Comparison of ENCODE assay signal across 3 cellular contexts in the genomic region with DNA sequence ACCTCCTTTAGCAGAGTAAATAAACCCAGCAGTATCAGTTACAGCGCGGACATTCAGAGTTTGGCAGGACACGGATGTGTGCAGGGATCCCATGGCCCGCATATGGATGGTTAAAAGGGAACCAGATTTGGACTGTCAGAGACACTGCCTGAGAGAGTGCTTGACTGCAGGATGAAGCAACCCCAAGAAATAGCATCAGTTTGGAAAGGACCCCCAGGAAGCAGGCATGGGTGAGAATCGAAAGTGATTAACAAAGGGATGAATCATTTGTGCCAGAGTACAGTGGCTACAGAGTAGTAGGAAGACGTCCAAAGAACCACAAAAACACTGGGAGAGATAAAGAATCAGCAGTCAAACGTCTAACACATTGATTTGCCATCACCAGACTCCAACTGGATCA.
TF ChIP-seq lines count a peak whose summit lies in the region.

No MANE protein-coding gene starts in this region.

TF ChIP-seq in SK-N-SH, 30 proteins besides CTCF, POLR2A, EP300 and RAD21 (continued from another document and continues in another):
- TF ChIP-seq EZH2phosphoT487 (IDR thresholded peaks at IDR 0.05; ENCODE audit: borderline replicate concordance, low read depth) (no peak), TAF1 (IDR thresholded peaks at IDR 0.05; ENCODE audit: borderline replicate concordance, low read depth, low read length) (no peak), GATA2 (CRISPR knock-in tag; IDR thresholded peaks at IDR 0.05) (no peak), RFX5 (IDR thresholded peaks at IDR 0.05; ENCODE audit: low read length) (no peak), NRF1 (IDR thresholded peaks at IDR 0.05; ENCODE audit: low read depth, low read length) (no peak), ELF1 (IDR thresholded peaks at IDR 0.05) (no peak), MEF2A (IDR thresholded peaks at IDR 0.05; ENCODE audit: borderline replicate concordance, low read depth) (no peak), RXRA (IDR thresholded peaks at IDR 0.05; ENCODE audit: borderline replicate concordance, low read depth) (no peak), MXI1 (IDR thresholded peaks at IDR 0.05; ENCODE audit: low read depth, low read length) (no peak), JUND (IDR thresholded peaks at IDR 0.05) (no peak)
- TF ChIP-seq, protein P1, sequence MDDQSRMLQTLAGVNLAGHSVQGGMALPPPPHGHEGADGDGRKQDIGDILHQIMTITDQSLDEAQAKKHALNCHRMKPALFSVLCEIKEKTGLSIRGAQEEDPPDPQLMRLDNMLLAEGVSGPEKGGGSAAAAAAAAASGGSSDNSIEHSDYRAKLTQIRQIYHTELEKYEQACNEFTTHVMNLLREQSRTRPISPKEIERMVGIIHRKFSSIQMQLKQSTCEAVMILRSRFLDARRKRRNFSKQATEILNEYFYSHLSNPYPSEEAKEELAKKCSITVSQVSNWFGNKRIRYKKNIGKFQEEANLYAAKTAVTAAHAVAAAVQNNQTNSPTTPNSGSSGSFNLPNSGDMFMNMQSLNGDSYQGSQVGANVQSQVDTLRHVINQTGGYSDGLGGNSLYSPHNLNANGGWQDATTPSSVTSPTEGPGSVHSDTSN (IDR thresholded peaks at IDR 0.05): no peak
- TF ChIP-seq, protein P2, sequence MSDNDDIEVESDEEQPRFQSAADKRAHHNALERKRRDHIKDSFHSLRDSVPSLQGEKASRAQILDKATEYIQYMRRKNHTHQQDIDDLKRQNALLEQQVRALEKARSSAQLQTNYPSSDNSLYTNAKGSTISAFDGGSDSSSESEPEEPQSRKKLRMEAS (IDR thresholded peaks at IDR 0.05; ENCODE audit: low read depth): no peak
- TF ChIP-seq, protein P3, sequence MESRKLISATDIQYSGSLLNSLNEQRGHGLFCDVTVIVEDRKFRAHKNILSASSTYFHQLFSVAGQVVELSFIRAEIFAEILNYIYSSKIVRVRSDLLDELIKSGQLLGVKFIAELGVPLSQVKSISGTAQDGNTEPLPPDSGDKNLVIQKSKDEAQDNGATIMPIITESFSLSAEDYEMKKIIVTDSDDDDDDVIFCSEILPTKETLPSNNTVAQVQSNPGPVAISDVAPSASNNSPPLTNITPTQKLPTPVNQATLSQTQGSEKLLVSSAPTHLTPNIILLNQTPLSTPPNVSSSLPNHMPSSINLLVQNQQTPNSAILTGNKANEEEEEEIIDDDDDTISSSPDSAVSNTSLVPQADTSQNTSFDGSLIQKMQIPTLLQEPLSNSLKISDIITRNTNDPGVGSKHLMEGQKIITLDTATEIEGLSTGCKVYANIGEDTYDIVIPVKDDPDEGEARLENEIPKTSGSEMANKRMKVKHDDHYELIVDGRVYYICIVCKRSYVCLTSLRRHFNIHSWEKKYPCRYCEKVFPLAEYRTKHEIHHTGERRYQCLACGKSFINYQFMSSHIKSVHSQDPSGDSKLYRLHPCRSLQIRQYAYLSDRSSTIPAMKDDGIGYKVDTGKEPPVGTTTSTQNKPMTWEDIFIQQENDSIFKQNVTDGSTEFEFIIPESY (IDR thresholded peaks at IDR 0.05; ENCODE audit: borderline replicate concordance, low read depth): no peak

TF ChIP-seq in SK-N-SH treated with all-trans-retinoic acid at 6 μM for 48 hours, 23 proteins besides CTCF, POLR2A, EP300 and RAD21 (continued from another document):
- TF ChIP-seq ZNF565 (CRISPR knock-in tag; conservative IDR thresholded peaks at IDR 0.05; ENCODE audit: low read depth): no peak
- TF ChIP-seq BACH2 (CRISPR knock-in tag; IDR thresholded peaks at IDR 0.05; ENCODE audit: borderline replicate concordance): no peak
- TF ChIP-seq, protein P4, sequence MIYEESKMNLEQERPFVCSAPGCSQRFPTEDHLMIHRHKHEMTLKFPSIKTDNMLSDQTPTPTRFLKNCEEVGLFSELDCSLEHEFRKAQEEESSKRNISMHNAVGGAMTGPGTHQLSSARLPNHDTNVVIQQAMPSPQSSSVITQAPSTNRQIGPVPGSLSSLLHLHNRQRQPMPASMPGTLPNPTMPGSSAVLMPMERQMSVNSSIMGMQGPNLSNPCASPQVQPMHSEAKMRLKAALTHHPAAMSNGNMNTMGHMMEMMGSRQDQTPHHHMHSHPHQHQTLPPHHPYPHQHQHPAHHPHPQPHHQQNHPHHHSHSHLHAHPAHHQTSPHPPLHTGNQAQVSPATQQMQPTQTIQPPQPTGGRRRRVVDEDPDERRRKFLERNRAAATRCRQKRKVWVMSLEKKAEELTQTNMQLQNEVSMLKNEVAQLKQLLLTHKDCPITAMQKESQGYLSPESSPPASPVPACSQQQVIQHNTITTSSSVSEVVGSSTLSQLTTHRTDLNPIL (CRISPR knock-in tag; IDR thresholded peaks at IDR 0.05; ENCODE audit: low read depth): no peak
- no peak for TF ChIP-seq ARNTL (CRISPR knock-in tag; IDR thresholded peaks at IDR 0.05; ENCODE audit: borderline replicate concordance, low read depth)
- no peak for TF ChIP-seq RARB (CRISPR knock-in tag; IDR thresholded peaks at IDR 0.05)
- no peak for TF ChIP-seq CSDC2 (CRISPR knock-in tag; IDR thresholded peaks at IDR 0.05)
- no peak for TF ChIP-seq GLIS3 (CRISPR knock-in tag; IDR thresholded peaks at IDR 0.05)
- TF ChIP-seq, protein P5, sequence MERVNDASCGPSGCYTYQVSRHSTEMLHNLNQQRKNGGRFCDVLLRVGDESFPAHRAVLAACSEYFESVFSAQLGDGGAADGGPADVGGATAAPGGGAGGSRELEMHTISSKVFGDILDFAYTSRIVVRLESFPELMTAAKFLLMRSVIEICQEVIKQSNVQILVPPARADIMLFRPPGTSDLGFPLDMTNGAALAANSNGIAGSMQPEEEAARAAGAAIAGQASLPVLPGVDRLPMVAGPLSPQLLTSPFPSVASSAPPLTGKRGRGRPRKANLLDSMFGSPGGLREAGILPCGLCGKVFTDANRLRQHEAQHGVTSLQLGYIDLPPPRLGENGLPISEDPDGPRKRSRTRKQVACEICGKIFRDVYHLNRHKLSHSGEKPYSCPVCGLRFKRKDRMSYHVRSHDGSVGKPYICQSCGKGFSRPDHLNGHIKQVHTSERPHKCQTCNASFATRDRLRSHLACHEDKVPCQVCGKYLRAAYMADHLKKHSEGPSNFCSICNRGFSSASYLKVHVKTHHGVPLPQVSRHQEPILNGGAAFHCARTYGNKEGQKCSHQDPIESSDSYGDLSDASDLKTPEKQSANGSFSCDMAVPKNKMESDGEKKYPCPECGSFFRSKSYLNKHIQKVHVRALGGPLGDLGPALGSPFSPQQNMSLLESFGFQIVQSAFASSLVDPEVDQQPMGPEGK (CRISPR knock-in tag; IDR thresholded peaks at IDR 0.05; ENCODE audit: borderline replicate concordance): no peak

TF ChIP-seq in liver, 16 proteins besides CTCF, POLR2A, EP300 and RAD21 (continued from another document):
- TF ChIP-seq FOXA2 (IDR thresholded peaks at IDR 0.05): no peak
- TF ChIP-seq HNF4A (conservative IDR thresholded peaks at IDR 0.05): no peak
- TF ChIP-seq, protein P6, sequence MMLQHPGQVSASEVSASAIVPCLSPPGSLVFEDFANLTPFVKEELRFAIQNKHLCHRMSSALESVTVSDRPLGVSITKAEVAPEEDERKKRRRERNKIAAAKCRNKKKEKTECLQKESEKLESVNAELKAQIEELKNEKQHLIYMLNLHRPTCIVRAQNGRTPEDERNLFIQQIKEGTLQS (IDR thresholded peaks at IDR 0.05): no peak
- TF ChIP-seq YY1 (IDR thresholded peaks at IDR 0.05): no peak
- no peak for TF ChIP-seq SP1 (IDR thresholded peaks at IDR 0.05)
- no peak for TF ChIP-seq GABPA (IDR thresholded peaks at IDR 0.05 in 1 of 2, conservative IDR thresholded peaks at IDR 0.05 in 1 of 2)
- no peak for TF ChIP-seq NR2F2 (IDR thresholded peaks at IDR 0.05)
- TF ChIP-seq HNF4G (IDR thresholded peaks at IDR 0.05): no peak
- TF ChIP-seq, protein P3 (IDR thresholded peaks at IDR 0.05): no peak
- no peak for TF ChIP-seq TAF1 (conservative IDR thresholded peaks at IDR 0.05)
- TF ChIP-seq RXRA (IDR thresholded peaks at IDR 0.05): no peak
